In genomic region chr16:30413116-30413806, GRCh38 we compare ENCODE assay signal across 1 cellular context.
TF ChIP-seq lines count a peak whose summit lies in the region.

No MANE protein-coding gene starts in this region.

TF ChIP-seq in HCT116, 20 proteins besides CTCF, POLR2A, EP300 and RAD21 (continued from another document):
- TF ChIP-seq REST (IDR thresholded peaks at IDR 0.05; ENCODE audit: low read depth) = no peak
